In the genomic region with DNA sequence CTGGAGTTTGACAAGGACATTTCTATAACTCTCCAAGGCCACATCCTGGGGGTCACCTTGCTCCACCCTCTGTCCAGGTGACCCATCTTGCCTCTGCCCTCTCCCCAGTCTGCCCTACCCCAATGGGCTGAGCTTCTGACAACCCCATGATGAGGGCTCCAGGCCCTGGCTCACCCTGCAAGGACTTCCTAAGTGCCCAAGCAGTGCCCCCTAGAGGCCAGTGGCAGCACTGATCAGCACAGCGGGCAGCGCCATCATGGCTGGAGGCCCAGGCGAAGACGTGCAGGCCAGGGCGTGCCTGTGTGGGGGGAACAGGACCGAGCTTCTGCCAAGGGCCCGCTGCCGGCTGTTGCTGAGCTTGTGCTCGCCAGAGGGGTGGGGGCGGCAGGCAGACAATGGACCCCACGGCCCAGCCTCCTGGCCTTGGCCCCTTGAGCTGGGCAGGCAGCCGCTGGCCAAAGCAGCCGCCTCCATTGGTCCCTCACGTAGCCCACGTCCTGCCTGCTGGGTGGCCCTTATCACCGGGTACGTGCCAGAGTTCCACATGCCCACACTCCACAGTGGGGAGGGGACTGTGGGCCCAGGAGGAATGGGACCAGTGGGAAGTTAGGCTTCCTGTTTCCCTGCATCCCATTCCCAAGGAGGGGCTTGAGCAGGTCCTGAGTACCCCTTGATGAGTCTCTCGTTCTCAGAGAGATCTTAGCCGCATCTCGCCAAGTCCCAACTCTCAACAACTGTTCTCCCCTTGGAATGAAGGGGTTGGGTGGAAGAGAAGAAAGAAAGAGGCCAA, we compare ENCODE assay signal across 10 cellular contexts.
DNase-seq lines count a peak whose midpoint lies in the region; ATAC-seq and TF ChIP-seq lines count a peak whose summit lies in the region.
"Had no signal": no experiment of that assay in that cellular context is flagged by ENCODE, and none has a peak within 500 bp of the region (broad histone marks: within the 10 kb centered on the region; RNA-seq: fewer than 3 reads in every experiment).

No MANE protein-coding gene starts in this region.

- H3K4me1 ChIP-seq in DND-41 (ENCODE audit: insufficient read depth, low read length) (no peaks in the 10 kb centered on the region), OCI-LY7 (ENCODE audit: insufficient read depth, low read length, poor library complexity, severe bottlenecking) (no peaks in the 10 kb centered on the region), parathyroid adenoma (peaks cover 4% of the 10 kb centered on the region)

- H3K36me3 ChIP-seq in DND-41 (ENCODE audit: insufficient read depth, low read length): no peaks in the 10 kb centered on the region
- no peaks in the 10 kb centered on the region for H3K36me3 ChIP-seq in OCI-LY7 (ENCODE audit: insufficient read depth, low read length)
- H3K36me3 ChIP-seq in parathyroid adenoma (ENCODE audit: control insufficient read depth, insufficient read depth, low read length): no peaks in the 10 kb centered on the region

- H3K27ac ChIP-seq in DND-41 (ENCODE audit: low read length) (no peak overlapping the region), OCI-LY7 (ENCODE audit: low read depth, low read length, poor library complexity, severe bottlenecking) (no peak overlapping the region), parathyroid adenoma (no peak overlapping the region)

- POLR2A ChIA-PET in OCI-LY7 (lab: Charles Lee): no interaction called here

- peak; percentile 73 for TF ChIP-seq CTCF in DND-41 (IDR thresholded peaks at IDR 0.05; ENCODE audit: borderline replicate concordance, extremely low read depth, low read length, poor library complexity, severe bottlenecking)
- peak; percentile 69 for TF ChIP-seq CTCF in OCI-LY7 (conservative IDR thresholded peaks at IDR 0.05; ENCODE audit: low read length)
- TF ChIP-seq CTCF in endothelial cell (IDR thresholded peaks at IDR 0.05; ENCODE audit: unreplicated experiment): peak; percentile 77
- TF ChIP-seq CTCF in parathyroid adenoma (IDR thresholded peaks at IDR 0.05): peak; percentile 8

- intact Hi-C loops in OCI-LY7 (cut with micrococcal nuclease; ENCODE audit: unreplicated experiment): no loop called here

- H3K9me3 ChIP-seq in DND-41 (ENCODE audit: insufficient read depth, low read length, severe bottlenecking): no peaks in the 10 kb centered on the region
- no peaks in the 10 kb centered on the region for H3K9me3 ChIP-seq in OCI-LY7 (ENCODE audit: low read length)
- no peaks in the 10 kb centered on the region for H3K9me3 ChIP-seq in parathyroid adenoma (ENCODE audit: control insufficient read depth, low read length)

- H3K27ac Mint-ChIP-seq in endothelial cell (ENCODE audit: unreplicated experiment): no peak overlapping the region

- BruUV-seq in OCI-LY7 (replicated peaks; lab: Mats Ljungman, UMichigan): no TSS peak

- DNase-seq in DND-41: peak; percentile 49
- peak; percentile 42 for DNase-seq in OCI-LY7 (ENCODE audit: low spot score)
- DNase-seq in endothelial cell (ENCODE audit: low spot score): peak; percentile 46
- no peak for DNase-seq in NCI-H2029 treated with DMSO at 0.1 percent for 48 hours (lab: John Stamatoyannopoulos, UW)
- no peak for DNase-seq in NCI-H524 treated with DMSO at 0.1 percent for 48 hours (lab: John Stamatoyannopoulos, UW)
- DNase-seq: NCI-H1417 treated with DMSO at 0.1 percent for 48 hours, nucleus accumbens had no signal

- H4K20me1 ChIP-seq in DND-41 (ENCODE audit: insufficient read depth, low read length): peaks cover 6% of the 10 kb centered on the region; the same call in 1 of the 2 replicates
- no peaks in the 10 kb centered on the region for H4K20me1 ChIP-seq in OCI-LY7 (ENCODE audit: insufficient read depth, low read length)

- no peaks in the 10 kb centered on the region for H3K9me2 ChIP-seq in OCI-LY7 (ENCODE audit: insufficient read depth, low read length)

- ATAC-seq in DND-41 (ENCODE audit: insufficient read depth, low read depth) (peak; percentile 58), GM21723 (IDR thresholded peaks at IDR 0.05; ENCODE audit: unreplicated experiment) (no peak), HG03039 (IDR thresholded peaks at IDR 0.05; ENCODE audit: unreplicated experiment) (no peak)

- peaks cover 10% of the 10 kb centered on the region for H3K27me3 Mint-ChIP-seq in endothelial cell (ENCODE audit: unreplicated experiment)

- peaks cover 6% of the 10 kb centered on the region for H3K27me3 ChIP-seq in DND-41 (ENCODE audit: insufficient read depth, low read length, poor library complexity)
- H3K27me3 ChIP-seq in parathyroid adenoma (ENCODE audit: control insufficient read depth, insufficient read depth, low read length): no peaks in the 10 kb centered on the region

- H3K4me3 ChIP-seq in DND-41 (ENCODE audit: low read depth in 1 of 2, low read length in 2 of 2): no peak overlapping the region
- H3K4me3 ChIP-seq in OCI-LY7 (ENCODE audit: low read depth, low read length, poor library complexity, severe bottlenecking): no peak overlapping the region
- H3K4me3 ChIP-seq in parathyroid adenoma (ENCODE audit: low read depth, low read length): no peak overlapping the region

- H3K9ac ChIP-seq in DND-41 (ENCODE audit: low read depth, low read length): no peak overlapping the region
- no peak overlapping the region for H3K9ac ChIP-seq in parathyroid adenoma

- H3K9me3 Mint-ChIP-seq in endothelial cell (ENCODE audit: unreplicated experiment): no peaks in the 10 kb centered on the region

- H3K79me2 ChIP-seq in DND-41 (ENCODE audit: insufficient read depth, low read length) (no peaks in the 10 kb centered on the region), OCI-LY7 (ENCODE audit: insufficient read depth, low read depth, low read length) (no peaks in the 10 kb centered on the region), parathyroid adenoma (no peaks in the 10 kb centered on the region)

- H3K4me2 ChIP-seq in DND-41 (ENCODE audit: insufficient read depth, low read length) (no peak overlapping the region), OCI-LY7 (ENCODE audit: low read length) (no peak overlapping the region), parathyroid adenoma (ENCODE audit: low read length) (no peak overlapping the region)

- peaks cover 32% of the 10 kb centered on the region for H3K4me1 Mint-ChIP-seq in endothelial cell (ENCODE audit: unreplicated experiment)

- CTCF ChIA-PET in OCI-LY7 (lab: Charles Lee; ENCODE audit: unreplicated experiment): interaction anchor here (0.6 to 1.0 kb wide), 3 partner anchors 23 to 286 kb away, joined by 3 to 4 read pairs (median 3); no protein-coding TSS in a partner anchor

- no peaks in the 10 kb centered on the region for H3K36me3 Mint-ChIP-seq in endothelial cell (ENCODE audit: low read depth, unreplicated experiment)

- no peak overlapping the region for H2AFZ ChIP-seq in DND-41 (ENCODE audit: low read depth, low read length)
- no peak overlapping the region for H2AFZ ChIP-seq in OCI-LY7 (ENCODE audit: low read length)
- H2AFZ ChIP-seq in parathyroid adenoma: no peak overlapping the region

- H3K4me3 Mint-ChIP-seq in endothelial cell (ENCODE audit: unreplicated experiment): no peak overlapping the region

Comparison
In these comparisons a context has a peak if more than half of its experiments do, and no peak if none do; other contexts are left out.
1. DNase-seq: peak in DND-41 (single experiment), OCI-LY7 (single experiment) and endothelial cell (single experiment); none in NCI-H2029 treated with DMSO at 0.1 percent for 48 hours (single experiment) and NCI-H524 treated with DMSO at 0.1 percent for 48 hours (single experiment).
2. CTCF ChIP-seq: peak in every context shown above with its lines; median percentile 77 in endothelial cell; 73 in DND-41; 69 in OCI-LY7; 8 in parathyroid adenoma.